Comparison of ENCODE assay signal across 8 cellular contexts in the genomic region with DNA sequence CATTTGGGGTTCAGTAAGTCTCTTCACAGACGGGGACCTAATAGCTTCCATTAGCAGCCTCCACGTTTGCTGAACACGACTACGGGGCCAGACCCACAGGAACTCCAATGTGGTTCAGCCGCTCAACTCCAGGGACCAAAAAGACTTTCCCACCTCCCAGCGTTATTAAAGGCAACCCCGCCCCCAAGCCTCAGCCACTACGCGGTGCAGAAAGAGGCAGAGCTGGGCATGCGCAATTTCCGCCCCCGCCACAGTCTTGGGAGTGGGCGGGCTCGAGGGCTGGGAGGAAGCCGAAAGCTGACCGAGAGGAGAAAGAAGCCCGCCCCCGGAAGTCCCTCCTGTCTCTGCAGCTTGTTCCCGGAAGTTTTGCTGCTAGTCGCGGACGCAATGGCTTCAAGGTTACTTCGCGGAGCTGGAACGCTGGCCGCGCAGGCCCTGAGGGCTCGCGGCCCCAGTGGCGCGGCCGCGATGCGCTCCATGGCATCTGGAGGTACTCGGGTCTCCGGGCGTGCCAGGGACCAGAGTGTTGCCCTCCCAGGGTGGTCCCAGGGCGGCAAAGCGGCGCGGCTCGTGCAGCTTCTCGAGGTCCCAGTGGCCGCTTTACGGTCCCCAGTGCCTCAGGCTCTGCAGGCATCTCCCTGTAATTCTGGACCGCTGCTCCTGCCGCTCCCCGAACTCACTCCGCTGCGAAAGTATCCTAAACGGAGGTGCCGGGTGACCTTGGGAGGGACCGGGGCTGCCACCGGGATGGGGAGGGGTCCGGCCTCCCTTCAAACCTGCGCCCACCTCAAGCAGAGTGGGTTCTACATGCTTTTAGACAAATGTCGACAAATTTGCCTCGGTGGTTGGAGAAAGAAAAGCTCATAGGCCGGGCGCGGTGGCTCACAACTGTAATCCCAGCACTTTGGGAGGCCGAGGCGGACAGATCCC. TPM values are rescaled to one million over a fixed set of nuclear protein-coding genes. Genes with fewer than 3 reads are reported as not detected.
DNase-seq lines count a peak whose midpoint lies in the region; ATAC-seq and TF ChIP-seq lines count a peak whose summit lies in the region.

A gene with protein sequence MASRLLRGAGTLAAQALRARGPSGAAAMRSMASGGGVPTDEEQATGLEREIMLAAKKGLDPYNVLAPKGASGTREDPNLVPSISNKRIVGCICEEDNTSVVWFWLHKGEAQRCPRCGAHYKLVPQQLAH (plus strand): TSS at position 363 of the 930 bp plus-strand sequence. CDS start 25 bp downstream, at position 388.

- H3K27ac Mint-ChIP-seq in activated T-helper 17 cell treated with anti-CD3 and anti-CD28 coated beads, Interleukin-2, amount 50 U/mL, for 72 hours, result peak within 1 kb of the TSS; percentile 94
- H3K27ac Mint-ChIP-seq in naive thymus-derived CD8-positive, alpha-beta T cell, result peak within 1 kb of the TSS; percentile 92 to 99 (median 98)

- CTCF ChIA-PET in RWPE1 (lab: Yijun Ruan, JAX), result interaction anchor here (0.7 kb wide), 2 partner anchors 1136 to 1154 kb away, joined by 3 read pairs; no protein-coding TSS in a partner anchor

- peak; percentile 91 for ATAC-seq in activated T-helper 17 cell treated with anti-CD3 and anti-CD28 coated beads, Interleukin-2, amount 50 U/mL, for 72 hours (replicated peaks)
- peak; percentile 92 to 95 for ATAC-seq in naive thymus-derived CD8-positive, alpha-beta T cell

- peaks cover 47% of the 10 kb centered on the region for H3K36me3 Mint-ChIP-seq in activated T-helper 17 cell treated with anti-CD3 and anti-CD28 coated beads, Interleukin-2, amount 50 U/mL, for 72 hours (ENCODE audit: low read depth)
- H3K36me3 Mint-ChIP-seq in naive thymus-derived CD8-positive, alpha-beta T cell, result peaks cover 0 to 39% (median 4%) of the 10 kb centered on the region in 3 donors

- H2AFZ ChIP-seq in fibroblast of lung (ENCODE audit: low read length), result peak within 1 kb of the TSS; percentile 51

- H3K36me3 ChIP-seq in fibroblast of lung (ENCODE audit: control insufficient read depth, insufficient read depth, low read length), result peaks cover 5% of the 10 kb centered on the region

- H3K4me3 ChIP-seq in LNCaP clone FGC (ENCODE audit: low read depth, low read length) (peak within 1 kb of the TSS; percentile 90), fibroblast of lung (replicated peaks in 1 of 4; ENCODE audit: control extremely low read depth in 1 of 4, insufficient read depth in 1 of 4, low read depth in 3 of 4, low read length in 4 of 4) (peak within 1 kb of the TSS; percentile 61 to 97 (median 77))

- DNase-seq in Daoy (ENCODE audit: low read depth) (peak; percentile 98), GOT3 (lab: John Stamatoyannopoulos, UW) (peak; percentile 94), LNCaP clone FGC (ENCODE audit: low read depth) (peak; percentile 84), RWPE1 (ENCODE audit: low spot score) (peak; percentile 98), fibroblast of lung (ENCODE audit: low read depth in 2 of 2) (peak; percentile 95 to 96)
- peak; percentile 93 to 99 (median 98) for DNase-seq in naive thymus-derived CD8-positive, alpha-beta T cell
- peak; percentile 94 to 98 (median 98) for DNase-seq in stimulated activated naive CD4-positive, alpha-beta T cell (lab: John Stamatoyannopoulos, UW)

- H3K4me1 ChIP-seq in fibroblast of lung (ENCODE audit: control insufficient read depth, extremely low read depth, insufficient read depth, low read length), result no peaks in the 10 kb centered on the region

- H3K79me2 ChIP-seq in fibroblast of lung (ENCODE audit: control insufficient read depth, insufficient read depth, low read length), result peaks cover 7% of the 10 kb centered on the region

- POLR2A ChIA-PET in RWPE1 (lab: Yijun Ruan, JAX; ENCODE audit: low non-redundant PET), result interaction anchor here (1.5 to 2.0 kb wide), 2 partner anchors 17 to 18 kb away, joined by 8 to 10 read pairs; a partner anchor contains a TSS
- POLR2A ChIA-PET in naive thymus-derived CD8-positive, alpha-beta T cell (lab: Charles Lee), result interaction anchor here (0.6 to 7.6 kb wide), 9 partner anchors 10 to 1583 kb away, joined by 3 to 170 read pairs (median 5); a partner anchor contains a TSS

- no peaks in the 10 kb centered on the region for H3K27me3 ChIP-seq in fibroblast of lung (ENCODE audit: control insufficient read depth, insufficient read depth, low read length)

- TF ChIP-seq CTCF in LNCaP clone FGC (IDR thresholded peaks at IDR 0.05; ENCODE audit: control insufficient read depth, extremely low read depth, insufficient read depth) (no peak), RWPE1 (conservative IDR thresholded peaks at IDR 0.05; ENCODE audit: low read depth) (no peak), fibroblast of lung (conservative IDR thresholded peaks at IDR 0.05 in 1 of 2, IDR thresholded peaks at IDR 0.05 in 1 of 2; ENCODE audit: low read depth in 1 of 2, low read length in 2 of 2) (no peak)

- no peaks in the 10 kb centered on the region for H3K9me3 ChIP-seq in fibroblast of lung (ENCODE audit: control insufficient read depth, insufficient read depth, low read depth, low read length)

- H3K4me2 ChIP-seq in fibroblast of lung (ENCODE audit: extremely low read depth, insufficient read depth, low read length), result peak within 1 kb of the TSS; percentile 93

- peak within 1 kb of the TSS; percentile 92 for H3K4me3 Mint-ChIP-seq in activated T-helper 17 cell treated with anti-CD3 and anti-CD28 coated beads, Interleukin-2, amount 50 U/mL, for 72 hours
- H3K4me3 Mint-ChIP-seq in naive thymus-derived CD8-positive, alpha-beta T cell, result peak within 1 kb of the TSS; percentile 93 to 99 (median 98)

- no peaks in the 10 kb centered on the region for H3K27me3 Mint-ChIP-seq in activated T-helper 17 cell treated with anti-CD3 and anti-CD28 coated beads, Interleukin-2, amount 50 U/mL, for 72 hours
- no peaks in the 10 kb centered on the region for H3K27me3 Mint-ChIP-seq in naive thymus-derived CD8-positive, alpha-beta T cell

- H3K4me1 Mint-ChIP-seq in activated T-helper 17 cell treated with anti-CD3 and anti-CD28 coated beads, Interleukin-2, amount 50 U/mL, for 72 hours, result peaks cover 20% of the 10 kb centered on the region
- peaks cover 17 to 27% (median 23%) of the 10 kb centered on the region in 4 donors for H3K4me1 Mint-ChIP-seq in naive thymus-derived CD8-positive, alpha-beta T cell

- H3K9ac ChIP-seq in fibroblast of lung (ENCODE audit: insufficient read depth, low read length), result peak within 1 kb of the TSS; percentile 75

- H3K9me3 Mint-ChIP-seq in activated T-helper 17 cell treated with anti-CD3 and anti-CD28 coated beads, Interleukin-2, amount 50 U/mL, for 72 hours, result no peaks in the 10 kb centered on the region
- H3K9me3 Mint-ChIP-seq in naive thymus-derived CD8-positive, alpha-beta T cell, result no peaks in the 10 kb centered on the region

- no peaks in the 10 kb centered on the region for H4K20me1 ChIP-seq in fibroblast of lung (ENCODE audit: control insufficient read depth, extremely low read depth, insufficient read depth, low read length)

- H3K27ac ChIP-seq in RWPE1 (peak within 1 kb of the TSS; percentile 81), fibroblast of lung (ENCODE audit: insufficient read depth, low read length) (peak within 1 kb of the TSS; percentile 74)

RNA-seq across cellular contexts. Expression of the gene that starts here (rescaled TPM):
- total RNA-seq in Daoy (2014; rRNA removed; shearing (Covaris generic)), result 318 and 380 TPM in 2 replicates
- total RNA-seq in activated T-helper 17 cell treated with anti-CD3 and anti-CD28 coated beads, Interleukin-2, amount 50 U/mL, for 72 hours, result 100 to 1,000 TPM; 218 to 235 TPM
- 381 and 460 TPM in 2 replicates for total RNA-seq in fibroblast of lung
- polyA plus RNA-seq in fibroblast of lung, result 241 and 257 TPM in 2 replicates
- polyA plus RNA-seq in fibroblast of lung (2012), result 297 and 334 TPM in 2 replicates
- polyA minus RNA-seq in fibroblast of lung (ENCODE audit: low replicate concordance), result 35.5 and 37.2 TPM in 2 replicates
- total RNA-seq in naive thymus-derived CD8-positive, alpha-beta T cell, result 100 to 1,000 TPM; 119 to 125 TPM
- 100 to 1,000 TPM; 321 to 373 (median 350) TPM for polyA plus RNA-seq in naive thymus-derived CD8-positive, alpha-beta T cell

Comparison
In these comparisons a context has a peak if more than half of its experiments do, and no peak if none do; other contexts are left out.
1. Peak in every context shown above with its lines: DNase-seq, ATAC-seq, H3K4me3 ChIP-seq and H3K27ac ChIP-seq.